Comparison of ENCODE assay signal across 20 cellular contexts in the genomic region with DNA sequence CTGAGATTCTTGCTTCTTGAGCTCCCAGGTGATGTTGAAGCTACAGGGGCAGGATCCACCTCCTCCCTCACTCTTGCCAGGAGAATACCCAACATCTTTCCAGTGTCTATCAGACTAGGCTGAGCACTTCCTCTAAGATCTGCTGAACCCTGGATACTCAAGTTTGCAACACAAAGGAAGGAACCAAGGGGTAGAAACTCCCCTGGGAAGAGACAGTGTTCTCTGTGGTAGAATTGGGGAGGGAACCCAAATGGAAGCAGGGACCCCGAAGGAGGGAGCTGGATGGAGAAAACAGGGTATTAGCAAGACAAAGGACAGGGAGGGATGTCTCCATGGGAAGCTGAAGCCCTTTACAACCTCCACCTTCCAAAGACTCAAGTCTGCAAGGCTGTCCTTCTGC.
"Had no signal": no experiment of that assay in that cellular context is flagged by ENCODE, and none has a peak within 500 bp of the region (broad histone marks: within the 10 kb centered on the region; RNA-seq: fewer than 3 reads in every experiment).

No MANE protein-coding gene starts in this region.

- H3K27ac Mint-ChIP-seq: activated CD8-positive, alpha-beta T cell treated with anti-CD3 and anti-CD28 coated beads for 36 hours; activated naive CD4-positive, alpha-beta T cell treated with anti-CD3 and anti-CD28 coated beads, Interleukin-2, amount 50 U/mL, for 24 hours; activated T-cell treated with anti-CD3 and anti-CD28 coated beads, Interleukin-2, amount 50 U/mL, for 72 hours; activated T-helper 2 cell treated with anti-CD3 and anti-CD28 coated beads, Interferon-gamma antibody, Interleukin-2, Interleukin-4, amounts not matched to agents 10 μg/mL and 5 μg/mL and 100 μg/mL, durations not matched to agents 14 hours and 24 hours and 36 hours had no signal

- H3K27me3 ChIP-seq: breast epithelium had no signal

- H3K36me3 Mint-ChIP-seq: activated naive CD4-positive, alpha-beta T cell treated with anti-CD3 and anti-CD28 coated beads, Interleukin-2, amount 50 U/mL, for 24 hours had no signal

- H3K36me3 ChIP-seq: breast epithelium had no signal

- H3K4me3 ChIP-seq: breast epithelium, PC-9 had no signal

- H3K4me3 Mint-ChIP-seq: activated CD8-positive, alpha-beta T cell treated with anti-CD3 and anti-CD28 coated beads for 36 hours; activated naive CD4-positive, alpha-beta T cell treated with anti-CD3 and anti-CD28 coated beads, Interleukin-2, amount 50 U/mL, for 24 hours; activated T-cell treated with anti-CD3 and anti-CD28 coated beads, Interleukin-2, amount 50 U/mL, for 72 hours had no signal

- H3K27ac ChIP-seq: breast epithelium, PC-9, VCaP had no signal

- H3K4me1 Mint-ChIP-seq: activated naive CD4-positive, alpha-beta T cell treated with anti-CD3 and anti-CD28 coated beads, Interleukin-2, amount 50 U/mL, for 24 hours had no signal

- H3K4me1 ChIP-seq: breast epithelium had no signal

- H3K9me3 ChIP-seq: breast epithelium had no signal

- H2AFZ ChIP-seq: PC-9 had no signal

- ATAC-seq: activated CD8-positive, alpha-beta T cell treated with anti-CD3 and anti-CD28 coated beads for 36 hours; activated T-cell treated with anti-CD3 and anti-CD28 coated beads, Interleukin-2, amount 50 U/mL, for 72 hours had no signal

- DNase-seq: activated CD4-positive, alpha-beta T cell treated with anti-CD3 and anti-CD28 coated beads for 4 hours; activated CD8-positive, alpha-beta memory T cell treated with anti-CD3 and anti-CD28 coated beads, Interleukin-2, amount 50 U/mL, for 4 hours; activated CD8-positive, alpha-beta T cell treated with anti-CD3 and anti-CD28 coated beads for 36 hours; activated T-cell treated with anti-CD3 and anti-CD28 coated beads, Interleukin-2, amount 50 U/mL, for 72 hours; aorta; KG1; NCI-H1048; NCI-H146; NCI-H187 treated with DMSO at 0.1 percent for 48 hours; NCI-H2081 treated with DMSO at 0.1 percent for 48 hours; NCI-H446; NCI-H524; PC-9; SHP77 treated with DMSO at 0.1 percent for 48 hours; T-helper 2 cell; T1000 had no signal

- H3K9me3 Mint-ChIP-seq: activated CD8-positive, alpha-beta T cell treated with anti-CD3 and anti-CD28 coated beads for 36 hours; activated naive CD4-positive, alpha-beta T cell treated with anti-CD3 and anti-CD28 coated beads, Interleukin-2, amount 50 U/mL, for 24 hours; activated T-cell treated with anti-CD3 and anti-CD28 coated beads, Interleukin-2, amount 50 U/mL, for 72 hours; activated T-helper 2 cell treated with anti-CD3 and anti-CD28 coated beads, Interferon-gamma antibody, Interleukin-2, Interleukin-4, amounts not matched to agents 10 μg/mL and 5 μg/mL and 100 μg/mL, durations not matched to agents 14 hours and 24 hours and 36 hours had no signal

- H3K27me3 Mint-ChIP-seq: activated CD8-positive, alpha-beta T cell treated with anti-CD3 and anti-CD28 coated beads for 36 hours; activated naive CD4-positive, alpha-beta T cell treated with anti-CD3 and anti-CD28 coated beads, Interleukin-2, amount 50 U/mL, for 24 hours had no signal

- H3K4me2 ChIP-seq: PC-9 had no signal
